In the genomic region with DNA sequence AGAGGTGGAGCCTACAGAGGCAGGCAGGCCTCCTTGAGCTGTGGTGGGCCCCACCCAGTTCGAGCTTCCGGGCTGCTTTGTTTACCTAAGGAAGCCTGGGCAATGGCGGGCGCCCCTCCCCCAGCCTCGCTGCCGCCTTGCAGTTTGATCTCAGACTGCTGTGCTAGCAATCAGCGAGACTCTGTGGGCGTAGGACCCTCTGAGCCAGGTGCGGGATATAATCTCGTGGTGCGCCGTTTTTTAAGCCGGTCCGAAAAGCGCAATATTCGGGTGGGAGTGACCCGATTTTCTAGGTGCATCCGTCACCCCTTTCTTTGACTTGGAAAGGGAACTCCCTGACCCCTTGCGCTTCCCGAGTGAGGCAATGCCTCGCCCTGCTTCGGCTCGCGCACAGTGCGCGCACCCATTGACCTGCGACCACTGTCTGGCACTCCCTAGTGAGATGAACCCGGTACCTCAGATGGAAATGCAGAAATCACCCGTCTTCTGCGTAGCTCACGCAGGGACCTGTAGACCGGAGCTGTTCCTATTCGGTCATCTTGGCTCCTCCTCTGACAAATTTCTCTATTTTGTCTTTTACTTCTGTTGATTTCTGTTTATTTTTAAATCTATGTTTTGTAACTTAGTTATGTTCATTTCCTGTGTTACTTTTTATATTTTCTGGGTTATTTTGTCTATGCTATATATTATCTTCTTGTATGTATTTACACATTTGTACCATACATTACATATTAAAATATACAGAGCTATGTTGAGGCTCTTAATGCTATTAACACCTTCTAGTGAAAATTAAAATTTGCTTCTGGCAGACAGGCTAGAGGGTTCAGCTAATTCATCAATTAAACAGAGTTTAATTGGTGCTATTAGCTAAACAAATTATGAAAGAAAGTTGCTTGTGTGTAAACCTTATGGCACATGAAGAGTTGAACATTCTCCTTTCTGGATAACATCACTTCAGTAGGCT, we compare ENCODE assay signal across 1 cellular context.
TF ChIP-seq lines count a peak whose summit lies in the region.

No MANE protein-coding gene starts in this region.

TF ChIP-seq in K562, 482 proteins besides CTCF, POLR2A, EP300 and RAD21 (continued from another document):
- TF ChIP-seq FOXK1 (CRISPR knock-in tag; IDR thresholded peaks at IDR 0.05; ENCODE audit: borderline replicate concordance) = peak; percentile 55; the same call in 1 of the 2 replicates
- peak; percentile 76 for TF ChIP-seq ATF7 (IDR thresholded peaks at IDR 0.05)
- peak; percentile 75 for TF ChIP-seq SUPT5H (IDR thresholded peaks at IDR 0.05)
- TF ChIP-seq ETV5 (CRISPR knock-in tag; IDR thresholded peaks at IDR 0.05; ENCODE audit: low read depth) = peak; percentile 78; the same call in 1 of the 2 replicates
- peak; percentile 50; the same call in 1 of the 2 replicates for TF ChIP-seq NCOR1 (IDR thresholded peaks at IDR 0.05)
- 0 out of 2 replicates have a peak, but pooled peaks have one; percentile 19 for TF ChIP-seq RNF2 (IDR thresholded peaks at IDR 0.05)
- peak in 2 of 3 experiments; percentile 11 to 37 for TF ChIP-seq YY1 (IDR thresholded peaks at IDR 0.05; ENCODE audit: borderline replicate concordance in 1 of 3, control insufficient read depth in 1 of 3, extremely low read depth in 1 of 3, insufficient read depth in 3 of 3, insufficient read length in 1 of 3, insufficient replicate concordance in 2 of 3, low read depth in 1 of 3, low read length in 2 of 3)
- peak in 1 of 2 experiments; percentile 62; a peak in 1 of 4 replicates for TF ChIP-seq NONO (IDR thresholded peaks at IDR 0.05; ENCODE audit: low read depth in 2 of 2, low read length in 1 of 2)
- TF ChIP-seq LCOR (CRISPR knock-in tag; IDR thresholded peaks at IDR 0.05) = peak; percentile 83
- peak; percentile 76; the same call in 1 of the 2 replicates for TF ChIP-seq MTA3 (IDR thresholded peaks at IDR 0.05; ENCODE audit: borderline replicate concordance)
- peak; percentile 84 for TF ChIP-seq CREM (IDR thresholded peaks at IDR 0.05; ENCODE audit: low read depth)
- TF ChIP-seq SNIP1 (IDR thresholded peaks at IDR 0.05; ENCODE audit: low read depth) = peak; percentile 72; the same call in 1 of the 2 replicates
- TF ChIP-seq ESRRA (IDR thresholded peaks at IDR 0.05; ENCODE audit: borderline replicate concordance, low read depth) = 0 out of 2 replicates have a peak, but pooled peaks have one; percentile 17
- TF ChIP-seq GABPA (tag; conservative IDR thresholded peaks at IDR 0.05; ENCODE audit: low read depth) = peak; percentile 52; the same call in 1 of the 2 replicates
- 0 out of 2 replicates have a peak, but pooled peaks have one; percentile 32 for TF ChIP-seq DPF2 (IDR thresholded peaks at IDR 0.05)
- TF ChIP-seq HDAC1 (IDR thresholded peaks at IDR 0.05) = peak in 1 of 2 experiments; percentile 36; a peak in 1 of 4 replicates
- peak; percentile 19 for TF ChIP-seq TAF1 (IDR thresholded peaks at IDR 0.05; ENCODE audit: control insufficient read depth, extremely low read depth, insufficient read depth, low read length, severe bottlenecking)
- peak; percentile 60; the same call in 1 of the 2 replicates for TF ChIP-seq FOXP1 (CRISPR knock-in tag; IDR thresholded peaks at IDR 0.05)
- peak; percentile 58; the same call in 1 of the 2 replicates for TF ChIP-seq SP1 (CRISPR knock-in tag; IDR thresholded peaks at IDR 0.05)
- TF ChIP-seq ATF1 (CRISPR knock-in tag; IDR thresholded peaks at IDR 0.05) = peak; percentile 62; the same call in 1 of the 2 replicates
- TF ChIP-seq ATF1 (tag; IDR thresholded peaks at IDR 0.05) = peak; percentile 72
- TF ChIP-seq CXXC5 (CRISPR knock-in tag; IDR thresholded peaks at IDR 0.05) = peak; percentile 75
- TF ChIP-seq PHF21A (IDR thresholded peaks at IDR 0.05; ENCODE audit: borderline replicate concordance, low read depth) = peak; percentile 61; the same call in 1 of the 2 replicates
- peak; percentile 65 for TF ChIP-seq RBFOX2 (IDR thresholded peaks at IDR 0.05; ENCODE audit: low read depth, low read length)
- TF ChIP-seq RFX1 (IDR thresholded peaks at IDR 0.05) = peak; percentile 29; the same call in 1 of the 2 replicates
